9 cellular contexts compared by ENCODE assay signal in the genomic region with DNA sequence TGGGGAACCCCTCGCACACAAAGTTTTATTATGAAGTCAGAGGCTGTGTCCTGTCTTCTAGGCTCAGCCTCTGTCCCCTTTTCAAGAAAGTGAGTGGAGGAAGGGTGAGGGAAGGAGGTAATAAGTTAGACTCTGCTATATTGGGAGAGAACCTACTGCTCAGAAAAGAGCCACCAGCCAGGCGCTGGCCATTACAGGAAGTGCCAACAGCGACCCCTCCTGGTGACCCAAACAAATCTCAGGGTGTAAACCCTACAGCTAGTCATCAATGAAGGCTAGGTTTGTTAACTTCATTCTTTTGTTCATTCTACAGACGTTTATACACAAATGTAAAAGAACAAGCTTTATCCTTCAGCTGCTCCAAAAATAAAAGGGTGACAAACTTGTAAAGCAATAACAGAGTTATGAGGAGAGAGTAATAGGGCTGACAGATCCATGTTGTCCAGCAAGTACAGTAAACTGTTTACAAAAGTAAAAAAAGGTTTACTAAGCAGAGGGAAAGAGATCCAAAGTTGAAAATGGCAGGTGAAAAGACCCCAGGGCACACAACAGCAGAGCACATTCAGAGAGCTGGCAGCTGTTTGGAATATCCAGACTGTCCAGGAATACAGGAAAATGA.
DNase-seq lines count a peak whose midpoint lies in the region; ATAC-seq and TF ChIP-seq lines count a peak whose summit lies in the region.
"Had no signal": no experiment of that assay in that cellular context is flagged by ENCODE, and none has a peak within 500 bp of the region (broad histone marks: within the 10 kb centered on the region; RNA-seq: fewer than 3 reads in every experiment).

No MANE protein-coding gene starts in this region.

- no peak overlapping the region for H3K4me3 Mint-ChIP-seq in activated CD8-positive, alpha-beta T cell treated with anti-CD3 and anti-CD28 coated beads for 36 hours
- H3K4me3 Mint-ChIP-seq: stimulated activated naive CD8-positive, alpha-beta T cell treated with anti-CD3 and anti-CD28 coated beads, Interleukin-15, Interleukin-2, amounts not matched to agents 100 ng/mL and 50 ng/mL, for 24 hours had no signal

- no peaks in the 10 kb centered on the region for H3K9me3 ChIP-seq in MG63
- H3K9me3 ChIP-seq in upper lobe of right lung = no peaks in the 10 kb centered on the region

- POLR2A ChIA-PET in activated CD8-positive, alpha-beta T cell treated with anti-CD3 and anti-CD28 coated beads for 36 hours (lab: Charles Lee) = no interaction called here

- peaks cover 26% of the 10 kb centered on the region for H3K27me3 Mint-ChIP-seq in activated CD8-positive, alpha-beta T cell treated with anti-CD3 and anti-CD28 coated beads for 36 hours

- no peak overlapping the region for H3K27ac ChIP-seq in upper lobe of right lung

- no peaks in the 10 kb centered on the region for H3K9me3 Mint-ChIP-seq in activated CD8-positive, alpha-beta T cell treated with anti-CD3 and anti-CD28 coated beads for 36 hours
- H3K9me3 Mint-ChIP-seq: stimulated activated naive CD8-positive, alpha-beta T cell treated with anti-CD3 and anti-CD28 coated beads, Interleukin-15, Interleukin-2, amounts not matched to agents 100 ng/mL and 50 ng/mL, for 24 hours had no signal

- H3K4me1 ChIP-seq in upper lobe of right lung = no peaks in the 10 kb centered on the region

- H3K4me3 ChIP-seq in MG63 (no peak overlapping the region), upper lobe of right lung (no peak overlapping the region)

- ATAC-seq in GM18519 (IDR thresholded peaks at IDR 0.05; ENCODE audit: low FRiP score, unreplicated experiment) (peak; percentile 64), left colon (peak; percentile 68), upper lobe of right lung (peak; percentile 79)
- ATAC-seq in activated CD8-positive, alpha-beta T cell treated with anti-CD3 and anti-CD28 coated beads for 36 hours = peak; percentile 53

- DNase-seq in AG09319 (ENCODE audit: extremely low read depth, low read depth) = no peak
- peak; percentile 44 for DNase-seq in MG63
- peak; percentile 51 for DNase-seq in activated CD8-positive, alpha-beta T cell treated with anti-CD3 and anti-CD28 coated beads for 36 hours
- DNase-seq in left colon = peak in 1 of 2 donors; percentile 49
- no peak for DNase-seq in upper lobe of right lung
- DNase-seq in NCI-H345 treated with DMSO at 0.1 percent for 48 hours (lab: John Stamatoyannopoulos, UW; ENCODE audit: unreplicated experiment) = no peak
- no peak for DNase-seq in GOT3 (lab: John Stamatoyannopoulos, UW)

- intact Hi-C loops in activated CD8-positive, alpha-beta T cell treated with anti-CD3 and anti-CD28 coated beads for 36 hours (cut with micrococcal nuclease) = no loop called here
- intact Hi-C loops in left colon (cut with DNase I, micrococcal nuclease) = no loop called here
- intact Hi-C loops in upper lobe of right lung (cut with DNase I) = no loop called here

- H3K27ac Mint-ChIP-seq in activated CD8-positive, alpha-beta T cell treated with anti-CD3 and anti-CD28 coated beads for 36 hours = no peak overlapping the region
- H3K27ac Mint-ChIP-seq: stimulated activated naive CD8-positive, alpha-beta T cell treated with anti-CD3 and anti-CD28 coated beads, Interleukin-15, Interleukin-2, amounts not matched to agents 100 ng/mL and 50 ng/mL, for 24 hours had no signal

- peak; percentile 55 for TF ChIP-seq CTCF in AG09319 (IDR thresholded peaks at IDR 0.05; ENCODE audit: low read depth, low read length)
- peak; percentile 74 for TF ChIP-seq CTCF in activated CD8-positive, alpha-beta T cell treated with anti-CD3 and anti-CD28 coated beads for 36 hours (IDR thresholded peaks at IDR 0.05)
- peak; percentile 50 for TF ChIP-seq CTCF in upper lobe of right lung (IDR thresholded peaks at IDR 0.05)

- CTCF ChIA-PET in activated CD8-positive, alpha-beta T cell treated with anti-CD3 and anti-CD28 coated beads for 36 hours (lab: Charles Lee) = interaction anchor here (0.6 to 2.0 kb wide), 13 partner anchors 9 to 763 kb away, joined by 3 to 7 read pairs (median 4); no protein-coding TSS in a partner anchor

- no peaks in the 10 kb centered on the region for H3K4me1 Mint-ChIP-seq in activated CD8-positive, alpha-beta T cell treated with anti-CD3 and anti-CD28 coated beads for 36 hours (ENCODE audit: low read depth)

- H3K36me3 Mint-ChIP-seq in activated CD8-positive, alpha-beta T cell treated with anti-CD3 and anti-CD28 coated beads for 36 hours (ENCODE audit: low read depth) = no peaks in the 10 kb centered on the region

- no peaks in the 10 kb centered on the region for H3K36me3 ChIP-seq in MG63
- H3K36me3 ChIP-seq in upper lobe of right lung = no peaks in the 10 kb centered on the region

- H3K27me3 ChIP-seq in MG63 (peaks cover 2% of the 10 kb centered on the region; the same call in 1 of the 2 replicates), upper lobe of right lung (no peaks in the 10 kb centered on the region)

Comparison
In these comparisons a context has a peak if more than half of its experiments do, and no peak if none do; other contexts are left out.
1. DNase-seq: peak in MG63 (single experiment) and activated CD8-positive, alpha-beta T cell treated with anti-CD3 and anti-CD28 coated beads for 36 hours (single experiment); none in AG09319 (single experiment), upper lobe of right lung (single experiment), NCI-H345 treated with DMSO at 0.1 percent for 48 hours (single experiment) and GOT3 (single experiment).
2. Peak in every context shown above with its lines, with median percentiles within 50 percentile points of each other: CTCF ChIP-seq and ATAC-seq.